19 cellular contexts compared by ENCODE assay signal in genomic region chr1:236561976-236562375, GRCh38. TPM values are rescaled to one million over a fixed set of nuclear protein-coding genes. Genes with fewer than 3 reads are reported as not detected.
DNase-seq lines count a peak whose midpoint lies in the region; ATAC-seq and TF ChIP-seq lines count a peak whose summit lies in the region.
"Had no signal": no experiment of that assay in that cellular context is flagged by ENCODE, and none has a peak within 500 bp of the region (broad histone marks: within the 10 kb centered on the region; RNA-seq: fewer than 3 reads in every experiment).

No MANE protein-coding gene starts in this region.

- H3K36me3 ChIP-seq in CD4-positive, alpha-beta memory T cell (ENCODE audit: insufficient read depth, low read length) = peaks cover 52% of the 10 kb centered on the region
- H3K36me3 ChIP-seq in spleen = peaks cover 3 to 100% (median 85%) of the 10 kb centered on the region in 6 donors

- no peaks in the 10 kb centered on the region for H3K9me3 Mint-ChIP-seq in activated T-cell treated with anti-CD3 and anti-CD28 coated beads, Interleukin-2, amount 50 U/mL, for 24 hours
- H3K9me3 Mint-ChIP-seq in CD4-positive, alpha-beta memory T cell = no peaks in the 10 kb centered on the region
- H3K9me3 Mint-ChIP-seq in memory B cell = no peaks in the 10 kb centered on the region
- H3K9me3 Mint-ChIP-seq: H9 had no signal

- H3K27me3 Mint-ChIP-seq in activated T-cell treated with anti-CD3 and anti-CD28 coated beads, Interleukin-2, amount 50 U/mL, for 24 hours = no peaks in the 10 kb centered on the region
- H3K27me3 Mint-ChIP-seq in CD4-positive, alpha-beta memory T cell = no peaks in the 10 kb centered on the region
- H3K27me3 Mint-ChIP-seq in T-helper 17 cell = no peaks in the 10 kb centered on the region
- H3K27me3 Mint-ChIP-seq in memory B cell = no peaks in the 10 kb centered on the region

- intact Hi-C loops in CD4-positive, alpha-beta memory T cell (cut with micrococcal nuclease) = no loop called here
- intact Hi-C loops in spleen (cut with DNase I; ENCODE audit: low total_unique reads) = no loop called here

- CTCF ChIA-PET in CD4-positive, alpha-beta memory T cell (lab: Charles Lee; ENCODE audit: partially characterized antibody) = no interaction called here

- no peak overlapping the region for H3K4me3 ChIP-seq in CD4-positive, alpha-beta memory T cell (ENCODE audit: low read length in 2 of 2)
- H3K4me3 ChIP-seq in spleen = no peak overlapping the region
- H3K4me3 ChIP-seq: BLaER1 treated with 17β-estradiol and CSF1 and Interleukin-3, amounts not matched to agents 10 nM and 100 nM had no signal

- POLR2A ChIA-PET in CD4-positive, alpha-beta memory T cell (lab: Charles Lee; ENCODE audit: partially characterized antibody) = no interaction called here

- peak overlapping the region; percentile 67 for H3K27ac Mint-ChIP-seq in activated T-cell treated with anti-CD3 and anti-CD28 coated beads, Interleukin-2, amount 50 U/mL, for 24 hours
- peak overlapping the region in 5 of 7 donors; percentile 8 to 54 (median 25) for H3K27ac Mint-ChIP-seq in CD4-positive, alpha-beta memory T cell
- H3K27ac Mint-ChIP-seq in T-helper 17 cell = peak overlapping the region; percentile 14
- peak overlapping the region; percentile 18 for H3K27ac Mint-ChIP-seq in memory B cell
- H3K27ac Mint-ChIP-seq: H9 had no signal

- no peaks in the 10 kb centered on the region for H3K9me3 ChIP-seq in CD4-positive, alpha-beta memory T cell (ENCODE audit: control insufficient read depth in 1 of 2, low read length in 2 of 2)
- H3K9me3 ChIP-seq in T-helper 17 cell (ENCODE audit: control insufficient read depth, low read length, poor library complexity, severe bottlenecking) = no peaks in the 10 kb centered on the region
- H3K9me3 ChIP-seq in spleen = no peaks in the 10 kb centered on the region
- H3K9me3 ChIP-seq: BLaER1 treated with 17β-estradiol and CSF1 and Interleukin-3, amounts not matched to agents 10 nM and 100 nM had no signal

- TF ChIP-seq CTCF in spleen (IDR thresholded peaks at IDR 0.05 in 8 of 11, conservative IDR thresholded peaks at IDR 0.05 in 3 of 11) = no peak

- H3K27ac ChIP-seq in CD4-positive, alpha-beta memory T cell (ENCODE audit: low read depth, low read length) = no peak overlapping the region
- no peak overlapping the region for H3K27ac ChIP-seq in spleen
- H3K27ac ChIP-seq: BLaER1 treated with 17β-estradiol and CSF1 and Interleukin-3, amounts not matched to agents 10 nM and 100 nM had no signal

- no peaks in the 10 kb centered on the region for H3K27me3 ChIP-seq in CD4-positive, alpha-beta memory T cell (ENCODE audit: insufficient read depth, low read length)
- no peaks in the 10 kb centered on the region for H3K27me3 ChIP-seq in spleen (replicated peaks in 1 of 7)
- H3K27me3 ChIP-seq: BLaER1 treated with 17β-estradiol and CSF1 and Interleukin-3, amounts not matched to agents 10 nM and 100 nM had no signal

- no peak for TF ChIP-seq POLR2A in spleen (IDR thresholded peaks at IDR 0.05)

- H3K36me3 Mint-ChIP-seq in activated T-cell treated with anti-CD3 and anti-CD28 coated beads, Interleukin-2, amount 50 U/mL, for 24 hours (ENCODE audit: low read depth) = peaks cover 97% of the 10 kb centered on the region
- peaks cover 68 to 82% of the 10 kb centered on the region in 2 donors for H3K36me3 Mint-ChIP-seq in CD4-positive, alpha-beta memory T cell
- H3K36me3 Mint-ChIP-seq in T-helper 17 cell (ENCODE audit: low read depth) (peaks cover 4% of the 10 kb centered on the region), memory B cell (peaks cover 52% of the 10 kb centered on the region)

- peaks cover 5% of the 10 kb centered on the region for H3K4me1 Mint-ChIP-seq in activated T-cell treated with anti-CD3 and anti-CD28 coated beads, Interleukin-2, amount 50 U/mL, for 24 hours (ENCODE audit: low read depth)
- H3K4me1 Mint-ChIP-seq in CD4-positive, alpha-beta memory T cell = peaks cover 0 to 2% (median 0%) of the 10 kb centered on the region in 4 donors
- H3K4me1 Mint-ChIP-seq in T-helper 17 cell (peaks cover 11% of the 10 kb centered on the region), memory B cell (no peaks in the 10 kb centered on the region)
- H3K4me1 Mint-ChIP-seq: H9 had no signal

- DNase-seq in activated T-cell treated with anti-CD3 and anti-CD28 coated beads, Interleukin-2, amount 50 U/mL, for 24 hours = no peak
- no peak for DNase-seq in activated T-cell treated with anti-CD3 and anti-CD28 coated beads for 4 hours
- DNase-seq in CD4-positive, alpha-beta memory T cell = no peak
- no peak for DNase-seq in T-helper 17 cell
- DNase-seq in memory B cell (ENCODE audit: low spot score in 2 of 2) = no peak
- DNase-seq in DMS53 (lab: John Stamatoyannopoulos, UW) = no peak
- no peak for DNase-seq in dermis blood vessel endothelial cell
- DNase-seq in spleen = no peak
- DNase-seq: DMS 273 treated with DMSO at 0.1 percent for 48 hours, H9, KBM-7, MV-4-11, NCI-H187, NCI-H2107, NCI-H510A, NCI-H748 treated with DMSO at 0.1 percent for 48 hours, SHP77 had no signal

- WGBS in spleen, 5 donors = 80 to 93% (median 90%) methylated on average over 2 of the region's 2 CpGs

- no peak overlapping the region for H3K4me3 Mint-ChIP-seq in activated T-cell treated with anti-CD3 and anti-CD28 coated beads, Interleukin-2, amount 50 U/mL, for 24 hours
- no peak overlapping the region for H3K4me3 Mint-ChIP-seq in CD4-positive, alpha-beta memory T cell
- H3K4me3 Mint-ChIP-seq in T-helper 17 cell (no peak overlapping the region), memory B cell (no peak overlapping the region)
- H3K4me3 Mint-ChIP-seq: H9 had no signal

- ATAC-seq in T-helper 17 cell (no peak), memory B cell (ENCODE audit: low read depth) (no peak)
- ATAC-seq: HepG2 had no signal

- no peaks in the 10 kb centered on the region for H3K4me1 ChIP-seq in CD4-positive, alpha-beta memory T cell (ENCODE audit: insufficient read depth, low read length)
- H3K4me1 ChIP-seq in spleen = peaks cover 0 to 16% (median 0%) of the 10 kb centered on the region in 6 donors
- H3K4me1 ChIP-seq: BLaER1 treated with 17β-estradiol and CSF1 and Interleukin-3, amounts not matched to agents 10 nM and 100 nM had no signal

RNA-seq across cellular contexts. Expression of gene LGALS8, which starts 38.2 kb away (rescaled TPM):
- total RNA-seq in CD4-positive, alpha-beta memory T cell = 100 to 1,000 TPM; 193 to 196 TPM
- polyA plus RNA-seq in CD4-positive, alpha-beta memory T cell = 10 to 100 TPM; 46.8 to 66.4 TPM
- total RNA-seq in T-helper 17 cell (100 to 1,000 TPM; 161 to 173 TPM), dermis blood vessel endothelial cell (132 and 140 TPM in 2 replicates), spleen (100 to 1,000 TPM; 128 to 276 (median 155) TPM)
- 10 to 100 TPM; 18.4 to 33.4 (median 25.6) TPM for polyA plus RNA-seq in spleen

RNA-seq across cellular contexts. Expression of gene HEATR1, which starts 42.3 kb away (rescaled TPM):
- total RNA-seq in CD4-positive, alpha-beta memory T cell = 10 to 100 TPM; 44.0 to 57.5 TPM
- 10 to 100 TPM in 1 of 2 donors, 1 to 10 TPM in 1; 7.4 to 20.6 TPM for polyA plus RNA-seq in CD4-positive, alpha-beta memory T cell
- total RNA-seq in T-helper 17 cell (10 to 100 TPM; 34.2 to 45.6 TPM), dermis blood vessel endothelial cell (39.3 and 44.3 TPM in 2 replicates), spleen (10 to 100 TPM; 26.9 to 51.4 (median 35.3) TPM)
- polyA plus RNA-seq in spleen = 1 to 10 TPM; 5.0 to 5.8 (median 5.4) TPM

Comparison
In these comparisons a context has a peak if more than half of its experiments do, and no peak if none do; other contexts are left out.
1. H3K27ac Mint-ChIP-seq: peak in every context shown above with its lines; median percentile 67 in activated T-cell treated with anti-CD3 and anti-CD28 coated beads, Interleukin-2, amount 50 U/mL, for 24 hours; 25 in CD4-positive, alpha-beta memory T cell; 18 in memory B cell; 14 in T-helper 17 cell.